In the genomic region with DNA sequence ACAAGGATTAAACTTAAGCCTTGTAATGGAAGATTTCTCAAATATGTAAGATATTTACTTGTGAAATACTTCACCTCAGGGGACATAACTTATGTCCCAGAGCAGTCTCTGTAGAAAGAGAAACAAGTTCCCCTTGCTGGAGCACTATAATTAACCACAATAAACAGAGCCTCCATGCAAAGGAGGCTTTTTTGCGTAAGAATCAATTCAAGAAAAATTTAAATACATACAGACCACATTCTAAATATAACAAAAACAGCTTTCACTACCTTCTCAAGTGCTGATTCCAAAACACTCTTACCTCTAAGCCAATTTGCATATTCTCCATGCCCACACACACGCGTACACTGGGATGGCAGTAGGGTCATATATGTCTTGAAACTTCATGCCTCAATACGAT, we compare ENCODE assay signal across 1 cellular context.
TF ChIP-seq lines count a peak whose summit lies in the region.

No MANE protein-coding gene starts in this region.

TF ChIP-seq in IMR-90, 13 proteins besides CTCF, POLR2A, EP300 and RAD21 (continued from another document):
- TF ChIP-seq, protein P1, sequence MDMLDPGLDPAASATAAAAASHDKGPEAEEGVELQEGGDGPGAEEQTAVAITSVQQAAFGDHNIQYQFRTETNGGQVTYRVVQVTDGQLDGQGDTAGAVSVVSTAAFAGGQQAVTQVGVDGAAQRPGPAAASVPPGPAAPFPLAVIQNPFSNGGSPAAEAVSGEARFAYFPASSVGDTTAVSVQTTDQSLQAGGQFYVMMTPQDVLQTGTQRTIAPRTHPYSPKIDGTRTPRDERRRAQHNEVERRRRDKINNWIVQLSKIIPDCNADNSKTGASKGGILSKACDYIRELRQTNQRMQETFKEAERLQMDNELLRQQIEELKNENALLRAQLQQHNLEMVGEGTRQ (IDR thresholded peaks at IDR 0.05; ENCODE audit: low read depth, low read length), result no peak
- TF ChIP-seq RCOR1 (IDR thresholded peaks at IDR 0.05; ENCODE audit: insufficient replicate concordance, low read length) (no peak), CEBPB (IDR thresholded peaks at IDR 0.05; ENCODE audit: low read depth, low read length) (no peak), NFE2L2 (IDR thresholded peaks at IDR 0.05; ENCODE audit: low read depth, low read length) (no peak), MAZ (IDR thresholded peaks at IDR 0.05; ENCODE audit: borderline replicate concordance, low read depth, low read length) (no peak), SMC3 (IDR thresholded peaks at IDR 0.05; ENCODE audit: low read depth, low read length) (no peak)
